In the genomic region with DNA sequence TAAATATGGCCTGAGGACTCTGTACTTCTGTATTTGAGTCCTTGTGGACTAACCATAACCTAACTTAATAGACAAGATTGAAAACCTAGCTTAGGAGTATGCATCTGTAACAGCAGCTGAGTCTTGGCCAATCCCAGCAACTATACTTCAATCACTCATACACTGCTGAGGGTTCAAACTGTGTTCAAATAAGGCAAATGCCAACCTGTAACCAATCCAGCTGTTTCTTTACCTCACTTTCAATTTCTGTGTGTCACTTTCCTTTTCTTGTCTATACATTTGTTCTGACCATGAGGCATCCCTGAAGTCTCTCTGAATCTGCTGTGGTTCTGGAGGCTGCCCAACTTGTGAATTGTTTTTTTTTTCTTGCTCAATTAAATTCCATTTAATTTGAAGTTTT, we compare ENCODE assay signal across 2 cellular contexts. TPM values are rescaled to one million over a fixed set of nuclear protein-coding genes. Genes with fewer than 3 reads are reported as not detected.
"Had no signal": no experiment of that assay in that cellular context is flagged by ENCODE, and none has a peak within 500 bp of the region (broad histone marks: within the 10 kb centered on the region; RNA-seq: fewer than 3 reads in every experiment).

No MANE protein-coding gene starts in this region.

RNA-seq across cellular contexts. Expression of a gene that starts 57.9 kb away (rescaled TPM):
- total RNA-seq: GM23248, HepG2 had no signal
